In genomic region chr19:12495002-12495802, GRCh38 we compare ENCODE assay signal across 8 cellular contexts. TPM values are rescaled to one million over a fixed set of nuclear protein-coding genes. Genes with fewer than 3 reads are reported as not detected.
DNase-seq lines count a peak whose midpoint lies in the region; ATAC-seq and TF ChIP-seq lines count a peak whose summit lies in the region.

No MANE protein-coding gene starts in this region.

- no peaks in the 10 kb centered on the region for H3K36me3 Mint-ChIP-seq in nephron (ENCODE audit: low read depth)

- peak overlapping the region; percentile 66 for H3K4me3 ChIP-seq in BJ (ENCODE audit: low read depth, low read length)

- CTCF ChIA-PET in BJ (lab: Yijun Ruan, JAX): interaction anchor here (0.6 to 1.4 kb wide), 3 partner anchors 9 to 339 kb away, joined by 3 to 4 read pairs (median 4); partner anchors contain the start of genes ZNF625 and ZNF709

- peaks cover 2% of the 10 kb centered on the region for H3K9me3 Mint-ChIP-seq in nephron

- H3K36me3 ChIP-seq in BJ (ENCODE audit: control insufficient read depth, insufficient read depth, low read length): no peaks in the 10 kb centered on the region

- TF ChIP-seq CTCF in BJ (IDR thresholded peaks at IDR 0.05; ENCODE audit: insufficient read depth, low read depth, low read length): peak; percentile 53
- peak; percentile 24 to 42 (median 40) for TF ChIP-seq CTCF in nephron (IDR thresholded peaks at IDR 0.05; ENCODE audit: unreplicated experiment in 3 of 3)

- DNase-seq in BJ (ENCODE audit: low read depth) (peak; percentile 62), HuH-7 (ENCODE audit: low spot score) (peak; percentile 83), RPMI7951 (ENCODE audit: low read depth) (peak; percentile 93), activated gamma-delta T cell (lab: John Stamatoyannopoulos, UW) (peak; percentile 70), fibroblast of the conjunctiva (ENCODE audit: low read depth) (peak; percentile 33)
- DNase-seq in stimulated activated naive CD4-positive, alpha-beta T cell treated with Interleukin-2 at 50 U/mL for 16 hours (lab: John Stamatoyannopoulos, UW): peak; percentile 94

- H3K4me3 Mint-ChIP-seq in nephron: peak overlapping the region; percentile 90 to 95 (median 93)

- POLR2A ChIA-PET in BJ (lab: Charles Lee): no interaction called here

- H3K27me3 ChIP-seq in BJ (ENCODE audit: control insufficient read depth, insufficient read depth, low read length): no peaks in the 10 kb centered on the region

- no peaks in the 10 kb centered on the region for H3K27me3 Mint-ChIP-seq in nephron (ENCODE audit: low read depth)

- H3K27ac Mint-ChIP-seq in nephron: peak overlapping the region; percentile 42 to 89 (median 81)

- peaks cover 5% of the 10 kb centered on the region for H3K4me1 Mint-ChIP-seq in nephron

- ATAC-seq in GM19351 (IDR thresholded peaks at IDR 0.05; ENCODE audit: unreplicated experiment): peak; percentile 79

RNA-seq across cellular contexts. Expression of gene ZNF709, which starts 10.6 kb away (rescaled TPM):
- 0.59 and 1.1 TPM in 2 replicates for polyA plus RNA-seq in BJ (2011; rRNA removed)
- 1.2 and 2.5 TPM in 2 replicates for polyA minus RNA-seq in BJ (2011; rRNA and poly(A)+ RNA removed)
- total RNA-seq in RPMI7951 (2014; rRNA removed; shearing (Covaris generic)): 3.0 and 3.5 TPM in 2 replicates

RNA-seq across cellular contexts. Expression of gene ZNF443, which starts 54.4 kb away (rescaled TPM):
- 0.56 and 1.5 TPM in 2 replicates for polyA plus RNA-seq in BJ (2011; rRNA removed)
- polyA minus RNA-seq in BJ (2011; rRNA and poly(A)+ RNA removed): 0.76 and 1.3 TPM in 2 replicates
- 4.8 and 5.8 TPM in 2 replicates for total RNA-seq in RPMI7951 (2014; rRNA removed; shearing (Covaris generic))

RNA-seq across cellular contexts. Expression of gene ZNF564, which starts 56.1 kb away (rescaled TPM):
- polyA plus RNA-seq in BJ (2011; rRNA removed): 1.4 and 2.9 TPM in 2 replicates
- polyA minus RNA-seq in BJ (2011; rRNA and poly(A)+ RNA removed): 3.3 and 4.2 TPM in 2 replicates
- total RNA-seq in RPMI7951 (2014; rRNA removed; shearing (Covaris generic)): 2.5 and 3.3 TPM in 2 replicates

Comparison
In these comparisons a context has a peak if more than half of its experiments do, and no peak if none do; other contexts are left out.
1. Peak in every context shown above with its lines: DNase-seq, ATAC-seq and H3K4me3 ChIP-seq.
2. DNase-seq: peak in every context shown above with its lines; median percentile 94 in stimulated activated naive CD4-positive, alpha-beta T cell treated with Interleukin-2 at 50 U/mL for 16 hours; 93 in RPMI7951; 83 in HuH-7; 70 in activated gamma-delta T cell; 62 in BJ; 33 in fibroblast of the conjunctiva.